ENCODE assay signal across 14 cellular contexts in the genomic region with DNA sequence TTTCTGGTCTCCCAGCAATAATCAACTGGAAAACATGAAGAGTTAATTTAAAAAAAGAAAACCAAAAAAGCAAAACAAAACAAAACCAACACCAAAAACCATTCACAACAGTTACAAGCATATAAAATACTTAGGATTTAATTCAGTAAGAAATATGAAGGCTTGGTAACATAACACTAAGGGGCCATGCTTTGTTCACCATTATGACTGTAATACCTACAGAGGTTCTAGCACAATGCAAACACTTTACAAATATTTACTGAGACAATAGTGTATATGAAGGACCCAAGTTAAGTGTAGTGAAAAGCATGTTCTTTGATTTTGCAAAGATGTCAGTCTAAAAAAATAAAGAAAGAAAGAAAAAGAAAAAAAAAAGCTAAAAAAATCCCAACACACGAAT.
DNase-seq lines count a peak whose midpoint lies in the region; ATAC-seq and TF ChIP-seq lines count a peak whose summit lies in the region.
"Had no signal": no experiment of that assay in that cellular context is flagged by ENCODE, and none has a peak within 500 bp of the region (broad histone marks: within the 10 kb centered on the region; RNA-seq: fewer than 3 reads in every experiment).

No MANE protein-coding gene starts in this region.

- H3K9me3 ChIP-seq in SJCRH30 (replicated peaks) = no peaks in the 10 kb centered on the region
- no peaks in the 10 kb centered on the region for H3K9me3 ChIP-seq in transverse colon
- H3K9me3 ChIP-seq in effector memory CD4-positive, alpha-beta T cell (ENCODE audit: control insufficient read depth, low read length) = no peaks in the 10 kb centered on the region
- H3K9me3 ChIP-seq: neutrophil had no signal

- TF ChIP-seq CTCF in transverse colon (IDR thresholded peaks at IDR 0.05) = no peak

- H3K4me1 ChIP-seq in SJCRH30 (peaks cover 40% of the 10 kb centered on the region), transverse colon (peaks cover 0 to 33% (median 7%) of the 10 kb centered on the region in 4 donors)
- no peaks in the 10 kb centered on the region for H3K4me1 ChIP-seq in effector memory CD4-positive, alpha-beta T cell (ENCODE audit: control insufficient read depth, insufficient read depth, low read length, poor library complexity, severe bottlenecking)
- H3K4me1 ChIP-seq: foreskin keratinocyte had no signal

- peak overlapping the region; percentile 88 for H3K27ac ChIP-seq in SJCRH30
- H3K27ac ChIP-seq in transverse colon = peak overlapping the region; percentile 13 to 55 (median 20)
- H3K27ac ChIP-seq in effector memory CD4-positive, alpha-beta T cell (ENCODE audit: insufficient read depth, low read length, poor library complexity, severe bottlenecking) = no peak overlapping the region
- H3K27ac ChIP-seq: foreskin keratinocyte, neutrophil had no signal

- in situ Hi-C loops in transverse colon (cut with MboI; ENCODE audit: low pct_ligation_motif_present in 1 of 4, low pct_unique_long_range_greater_than_20kb in 1 of 4, low sequenced_read_pairs in 3 of 4) = no loop called here

- H3K27me3 ChIP-seq in SJCRH30 (no peaks in the 10 kb centered on the region), transverse colon (no peaks in the 10 kb centered on the region)
- H3K27me3 ChIP-seq in effector memory CD4-positive, alpha-beta T cell (replicated peaks; ENCODE audit: control insufficient read depth, insufficient read depth, low read length, poor library complexity, severe bottlenecking) = no peaks in the 10 kb centered on the region
- H3K27me3 ChIP-seq: foreskin keratinocyte, neutrophil had no signal

- WGBS in transverse colon (ENCODE audit: low coverage in 1 of 2), 2 donors = 78 to 100% methylated on average over 1 of the region's 1 CpG

- no peak overlapping the region for H3K4me3 ChIP-seq in SJCRH30
- no peak overlapping the region for H3K4me3 ChIP-seq in transverse colon
- H3K4me3 ChIP-seq in effector memory CD4-positive, alpha-beta T cell (ENCODE audit: insufficient read depth, low read depth, low read length, poor library complexity, severe bottlenecking) = no peak overlapping the region

- ATAC-seq in left colon = peak; percentile 24

- H3K36me3 ChIP-seq in SJCRH30 (peaks cover 44% of the 10 kb centered on the region), transverse colon (peaks cover 0 to 15% (median 0%) of the 10 kb centered on the region in 4 donors)
- H3K36me3 ChIP-seq in effector memory CD4-positive, alpha-beta T cell (ENCODE audit: control insufficient read depth, insufficient read depth, low read length) = peaks cover 20% of the 10 kb centered on the region

- TF ChIP-seq POLR2A in transverse colon (IDR thresholded peaks at IDR 0.05) = no peak

- DNase-seq in NCI-H2029 (lab: John Stamatoyannopoulos, UW) = peak; percentile 59
- no peak for DNase-seq in SJCRH30
- DNase-seq in left colon = no peak
- no peak for DNase-seq in transverse colon
- DNase-seq in HuH-7 (ENCODE audit: low spot score) = no peak
- DNase-seq in effector memory CD4-positive, alpha-beta T cell = no peak
- DNase-seq in NOMO-1 (lab: John Stamatoyannopoulos, UW; ENCODE audit: unreplicated experiment in 2 of 2) = no peak
- DNase-seq: activated CD4-positive, CD25-positive, alpha-beta regulatory T cell treated with anti-CD3 and anti-CD28 coated beads, Interleukin-2, amount 50 U/mL, for 72 hours; activated naive CD4-positive, alpha-beta T cell treated with anti-CD3 and anti-CD28 coated beads, Interleukin-2, amount 10 ng/mL, durations not matched to agents 7 days and 5 days; CD4-positive, CD25-positive, alpha-beta regulatory T cell; stimulated activated naive CD4-positive, alpha-beta T cell; T-helper 2 cell had no signal

- intact Hi-C loops in left colon (cut with DNase I, micrococcal nuclease) (no loop called here), transverse colon (cut with DNase I; ENCODE audit: low total_unique reads) (no loop called here)

- TF ChIP-seq EP300 in transverse colon (IDR thresholded peaks at IDR 0.05; ENCODE audit: low read depth) = no peak
